ENCODE assay signal across 8 cellular contexts in the genomic region with DNA sequence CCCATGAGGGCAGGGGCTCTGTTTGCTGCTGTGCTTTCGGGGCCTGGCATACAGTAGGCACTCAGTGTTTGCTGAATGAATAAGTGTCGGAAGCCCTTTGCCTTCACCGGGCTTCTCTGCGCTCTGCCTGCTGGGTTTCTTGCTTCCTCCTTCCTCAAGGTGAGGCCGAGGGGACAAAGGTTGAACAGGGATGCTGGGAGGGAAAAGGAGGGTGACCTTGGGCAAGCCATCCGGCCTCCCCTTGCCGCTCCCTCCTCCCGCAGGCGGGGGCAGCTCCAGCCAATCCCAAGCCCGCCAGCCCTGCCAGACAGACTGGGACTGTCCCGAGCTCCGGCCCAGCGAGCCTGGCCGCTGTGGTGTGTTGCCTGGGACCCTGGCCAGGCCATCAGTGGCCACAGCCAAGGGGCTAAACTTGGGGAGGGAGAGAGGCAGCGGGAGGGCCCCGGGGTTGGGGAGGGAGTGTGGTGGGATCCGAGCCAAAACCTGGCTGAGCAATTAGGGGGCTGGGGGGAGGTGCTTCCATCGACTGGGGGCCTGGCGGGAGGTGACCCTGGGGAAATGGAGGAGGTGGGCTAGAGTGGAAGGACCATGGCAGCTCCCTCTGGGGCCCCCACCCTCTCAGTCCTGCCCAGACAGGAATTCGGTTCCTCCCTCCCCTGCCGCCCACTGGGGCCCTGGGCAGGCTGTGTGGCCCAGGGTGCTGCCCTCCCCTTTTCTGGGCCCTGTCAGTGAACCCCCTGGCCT. TPM values are rescaled to one million over a fixed set of nuclear protein-coding genes. Genes with fewer than 3 reads are reported as not detected.
A peak's percentile ranks its signal among the peaks of the same experiment; 100 is the strongest.
DNase-seq lines count a peak whose midpoint lies in the region; ATAC-seq and TF ChIP-seq lines count a peak whose summit lies in the region.

No MANE protein-coding gene starts in this region.

- WGBS in transverse colon (ENCODE audit: low coverage in 1 of 2), 2 donors = 20 to 38% methylated on average over 4 to 19 of the region's 21 CpGs

- no peaks in the 10 kb centered on the region for H3K79me2 ChIP-seq in PC-9 (ENCODE audit: low read depth)

- CTCF ChIA-PET in PC-9 (lab: Charles Lee) = interaction anchor here (0.6 to 0.9 kb wide), 3 partner anchors 14 to 1550 kb away, joined by 4 to 7 read pairs (median 5); no protein-coding TSS in a partner anchor

- peaks cover 53% of the 10 kb centered on the region for H3K4me1 ChIP-seq in PC-9 (replicated peaks; ENCODE audit: insufficient read depth)
- peaks cover 42 to 52% (median 49%) of the 10 kb centered on the region in 4 donors for H3K4me1 ChIP-seq in transverse colon

- H3K36me3 ChIP-seq in PC-9 (ENCODE audit: low read depth) (no peaks in the 10 kb centered on the region), transverse colon (no peaks in the 10 kb centered on the region)

- TF ChIP-seq POLR2A in transverse colon (IDR thresholded peaks at IDR 0.05) = peak; percentile 65

- H3K27me3 ChIP-seq in PC-9 (ENCODE audit: insufficient read depth, low read depth) (no peaks in the 10 kb centered on the region), transverse colon (no peaks in the 10 kb centered on the region)

- H3F3A ChIP-seq in PC-9 (ENCODE audit: insufficient read depth, low read depth) = peaks cover 33% of the 10 kb centered on the region

- no peak for TF ChIP-seq EP300 in transverse colon (IDR thresholded peaks at IDR 0.05; ENCODE audit: low read depth)

- intact Hi-C loops in PC-9 (cut with micrococcal nuclease; ENCODE audit: unreplicated experiment) = no loop called here
- intact Hi-C loops in transverse colon (cut with DNase I; ENCODE audit: low total_unique reads) = loop anchor here (5.0 kb wide), 1 partner anchor 73 kb away; no protein-coding TSS in a partner anchor

- H2AFZ ChIP-seq in PC-9 = peak overlapping the region; percentile 85

- H3K27ac ChIP-seq in PC-9 (peak overlapping the region; percentile 55), transverse colon (peak overlapping the region; percentile 84 to 90 (median 86))

- POLR2A ChIA-PET in PC-9 (lab: Charles Lee; ENCODE audit: unreplicated experiment) = interaction anchor here (0.6 to 1.1 kb wide), 3 partner anchors 14 to 82 kb away, joined by 3 to 10 read pairs (median 8); a partner anchor contains a TSS

- no peak for TF ChIP-seq CTCF in PC-9 (conservative IDR thresholded peaks at IDR 0.05)
- no peak for TF ChIP-seq CTCF in fibroblast of the aortic adventitia (IDR thresholded peaks at IDR 0.05; ENCODE audit: insufficient read depth, low read length)
- no peak for TF ChIP-seq CTCF in transverse colon (IDR thresholded peaks at IDR 0.05)

- ATAC-seq in HG03196 (IDR thresholded peaks at IDR 0.05; ENCODE audit: unreplicated experiment) = no peak
- no peak for ATAC-seq in GM18873 (IDR thresholded peaks at IDR 0.05; ENCODE audit: low FRiP score, unreplicated experiment)
- no peak for ATAC-seq in GM18511 (IDR thresholded peaks at IDR 0.05; ENCODE audit: unreplicated experiment)

- peak overlapping the region; percentile 81 for H3K4me2 ChIP-seq in PC-9

- H4K20me1 ChIP-seq in PC-9 (ENCODE audit: insufficient read depth) = no peaks in the 10 kb centered on the region

- peak overlapping the region; percentile 62 for H3K4me3 ChIP-seq in PC-9
- H3K4me3 ChIP-seq in fibroblast of the aortic adventitia (ENCODE audit: low read depth, low read length) = no peak overlapping the region
- H3K4me3 ChIP-seq in transverse colon = peak overlapping the region in 2 of 4 donors; percentile 28 to 44

- H3K9me2 ChIP-seq in PC-9 (ENCODE audit: insufficient read depth) = no peaks in the 10 kb centered on the region

- no TSS peak for BruUV-seq in PC-9 (replicated peaks; lab: Mats Ljungman, UMichigan)

- DNase-seq in PC-9 (peak in 1 of 2 experiments; percentile 49), fibroblast of the aortic adventitia (ENCODE audit: low read depth) (peak; percentile 23), midbrain (lab: John Stamatoyannopoulos, UW) (peak; percentile 81), transverse colon (peak; percentile 89), epidermal melanocyte (ENCODE audit: insufficient read length, low spot score) (no peak)

- H3K9me3 ChIP-seq in PC-9 (ENCODE audit: insufficient read depth, low read depth) (no peaks in the 10 kb centered on the region), transverse colon (no peaks in the 10 kb centered on the region)

- in situ Hi-C loops in transverse colon (cut with MboI; ENCODE audit: low pct_ligation_motif_present in 1 of 4, low pct_unique_long_range_greater_than_20kb in 1 of 4, low sequenced_read_pairs in 3 of 4) = no loop called here

RNA-seq across cellular contexts. Expression of a gene that starts 3.3 kb away (rescaled TPM):
- 3.4 and 5.2 TPM in 2 replicates for total RNA-seq in PC-9 (2021)
- total RNA-seq in fibroblast of the aortic adventitia (ENCODE audit: low replicate concordance) = 2.9 and 3.3 TPM in 2 replicates
- total RNA-seq in transverse colon = under 1 TPM in 2 of 4 donors, not detected in 2; 0.64 to 0.82 TPM

RNA-seq across cellular contexts. Expression of a gene that starts 18.5 kb away (rescaled TPM):
- 47.4 and 50.4 TPM in 2 replicates for total RNA-seq in PC-9 (2021)
- 13.3 and 15.4 TPM in 2 replicates for total RNA-seq in fibroblast of the aortic adventitia (ENCODE audit: low replicate concordance)
- total RNA-seq in transverse colon = 10 to 100 TPM; 25.8 to 36.6 (median 34.3) TPM

RNA-seq across cellular contexts. Expression of a gene that starts 54.1 kb away (rescaled TPM):
- total RNA-seq in PC-9 (2021) (521 and 547 TPM in 2 replicates), fibroblast of the aortic adventitia (ENCODE audit: low replicate concordance) (68.4 and 252 TPM in 2 replicates), transverse colon (1,000 to 10,000 TPM in 2 of 4 donors, 100 to 1,000 TPM in 2; 471 to 1,475 (median 1,057) TPM)
